Comparison of ENCODE assay signal across 1 cellular context in genomic region chr17:42937712-42938596, GRCh38.
TF ChIP-seq lines count a peak whose summit lies in the region.

No MANE protein-coding gene starts in this region.

TF ChIP-seq in HepG2, 621 proteins besides CTCF, POLR2A, EP300 and RAD21 (continued from another document and continues in another):
- TF ChIP-seq ZNF142 (CRISPR knock-in tag; IDR thresholded peaks at IDR 0.05), result no peak
- TF ChIP-seq ZEB1 (IDR thresholded peaks at IDR 0.05; ENCODE audit: insufficient replicate concordance, low read depth), result no peak
- TF ChIP-seq ZNF614 (CRISPR knock-in tag; IDR thresholded peaks at IDR 0.05; ENCODE audit: borderline replicate concordance), result 0 out of 2 replicates have a peak, but pooled peaks have one; percentile 35
- TF ChIP-seq BORCS8-MEF2B (CRISPR knock-in tag; IDR thresholded peaks at IDR 0.05), result no peak
- TF ChIP-seq ZNF354B (CRISPR knock-in tag; IDR thresholded peaks at IDR 0.05), result peak; percentile 30; the same call in 1 of the 2 replicates
- no peak for TF ChIP-seq DMTF1 (CRISPR knock-in tag; IDR thresholded peaks at IDR 0.05)
- TF ChIP-seq ZNF629 (CRISPR knock-in tag; conservative IDR thresholded peaks at IDR 0.05), result no peak
- TF ChIP-seq ZBTB1 (CRISPR knock-in tag; IDR thresholded peaks at IDR 0.05; ENCODE audit: borderline replicate concordance), result no peak
- TF ChIP-seq, protein P1, sequence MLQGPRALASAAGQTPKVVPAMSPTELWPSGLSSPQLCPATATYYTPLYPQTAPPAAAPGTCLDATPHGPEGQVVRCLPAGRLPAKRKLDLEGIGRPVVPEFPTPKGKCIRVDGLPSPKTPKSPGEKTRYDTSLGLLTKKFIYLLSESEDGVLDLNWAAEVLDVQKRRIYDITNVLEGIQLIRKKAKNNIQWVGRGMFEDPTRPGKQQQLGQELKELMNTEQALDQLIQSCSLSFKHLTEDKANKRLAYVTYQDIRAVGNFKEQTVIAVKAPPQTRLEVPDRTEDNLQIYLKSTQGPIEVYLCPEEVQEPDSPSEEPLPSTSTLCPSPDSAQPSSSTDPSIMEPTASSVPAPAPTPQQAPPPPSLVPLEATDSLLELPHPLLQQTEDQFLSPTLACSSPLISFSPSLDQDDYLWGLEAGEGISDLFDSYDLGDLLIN (CRISPR knock-in tag; IDR thresholded peaks at IDR 0.05; ENCODE audit: borderline replicate concordance), result no peak
- no peak for TF ChIP-seq ZSCAN29 (CRISPR knock-in tag; conservative IDR thresholded peaks at IDR 0.05)
- no peak for TF ChIP-seq ZNF747 (CRISPR knock-in tag; IDR thresholded peaks at IDR 0.05; ENCODE audit: borderline replicate concordance)
- no peak for TF ChIP-seq ZNF230 (CRISPR knock-in tag; IDR thresholded peaks at IDR 0.05)
- no peak for TF ChIP-seq SOX6 (IDR thresholded peaks at IDR 0.05)
- 0 out of 2 replicates have a peak, but pooled peaks have one; percentile 16 for TF ChIP-seq SOX6 (CRISPR knock-in tag; IDR thresholded peaks at IDR 0.05)
- no peak for TF ChIP-seq JUNB (CRISPR knock-in tag; IDR thresholded peaks at IDR 0.05; ENCODE audit: borderline replicate concordance)
- TF ChIP-seq, protein P2, sequence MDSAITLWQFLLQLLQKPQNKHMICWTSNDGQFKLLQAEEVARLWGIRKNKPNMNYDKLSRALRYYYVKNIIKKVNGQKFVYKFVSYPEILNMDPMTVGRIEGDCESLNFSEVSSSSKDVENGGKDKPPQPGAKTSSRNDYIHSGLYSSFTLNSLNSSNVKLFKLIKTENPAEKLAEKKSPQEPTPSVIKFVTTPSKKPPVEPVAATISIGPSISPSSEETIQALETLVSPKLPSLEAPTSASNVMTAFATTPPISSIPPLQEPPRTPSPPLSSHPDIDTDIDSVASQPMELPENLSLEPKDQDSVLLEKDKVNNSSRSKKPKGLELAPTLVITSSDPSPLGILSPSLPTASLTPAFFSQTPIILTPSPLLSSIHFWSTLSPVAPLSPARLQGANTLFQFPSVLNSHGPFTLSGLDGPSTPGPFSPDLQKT (CRISPR knock-in tag; IDR thresholded peaks at IDR 0.05; ENCODE audit: borderline replicate concordance), result no peak
- TF ChIP-seq REPIN1 (CRISPR knock-in tag; IDR thresholded peaks at IDR 0.05; ENCODE audit: borderline replicate concordance, low read depth), result 0 out of 2 replicates have a peak, but pooled peaks have one; percentile 39
- TF ChIP-seq ZNF672 (CRISPR knock-in tag; IDR thresholded peaks at IDR 0.05), result no peak
- TF ChIP-seq ZNF7 (CRISPR knock-in tag; IDR thresholded peaks at IDR 0.05), result no peak
- TF ChIP-seq, protein P3, sequence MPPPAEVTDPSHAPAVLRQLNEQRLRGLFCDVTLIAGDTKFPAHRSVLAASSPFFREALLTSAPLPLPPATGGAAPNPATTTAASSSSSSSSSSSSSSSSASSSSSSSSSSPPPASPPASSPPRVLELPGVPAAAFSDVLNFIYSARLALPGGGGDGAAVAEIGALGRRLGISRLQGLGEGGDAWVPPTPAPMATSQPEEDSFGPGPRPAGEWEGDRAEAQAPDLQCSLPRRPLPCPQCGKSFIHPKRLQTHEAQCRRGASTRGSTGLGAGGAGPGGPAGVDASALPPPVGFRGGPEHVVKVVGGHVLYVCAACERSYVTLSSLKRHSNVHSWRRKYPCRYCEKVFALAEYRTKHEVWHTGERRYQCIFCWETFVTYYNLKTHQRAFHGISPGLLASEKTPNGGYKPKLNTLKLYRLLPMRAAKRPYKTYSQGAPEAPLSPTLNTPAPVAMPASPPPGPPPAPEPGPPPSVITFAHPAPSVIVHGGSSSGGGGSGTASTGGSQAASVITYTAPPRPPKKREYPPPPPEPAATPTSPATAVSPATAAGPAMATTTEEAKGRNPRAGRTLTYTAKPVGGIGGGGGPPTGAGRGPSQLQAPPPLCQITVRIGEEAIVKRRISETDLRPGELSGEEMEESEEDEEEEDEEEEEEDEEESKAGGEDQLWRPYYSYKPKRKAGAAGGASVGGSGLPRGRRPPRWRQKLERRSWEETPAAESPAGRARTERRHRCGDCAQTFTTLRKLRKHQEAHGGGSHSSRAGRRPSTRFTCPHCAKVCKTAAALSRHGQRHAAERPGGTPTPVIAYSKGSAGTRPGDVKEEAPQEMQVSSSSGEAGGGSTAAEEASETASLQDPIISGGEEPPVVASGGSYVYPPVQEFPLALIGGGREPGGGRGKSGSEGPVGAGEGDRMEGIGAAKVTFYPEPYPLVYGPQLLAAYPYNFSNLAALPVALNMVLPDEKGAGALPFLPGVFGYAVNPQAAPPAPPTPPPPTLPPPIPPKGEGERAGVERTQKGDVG (CRISPR knock-in tag; IDR thresholded peaks at IDR 0.05; ENCODE audit: borderline replicate concordance), result no peak
- TF ChIP-seq GATAD2A (CRISPR knock-in tag; IDR thresholded peaks at IDR 0.05), result peak; percentile 59
- no peak for TF ChIP-seq ZNF549 (CRISPR knock-in tag; IDR thresholded peaks at IDR 0.05)
- TF ChIP-seq, protein P4, sequence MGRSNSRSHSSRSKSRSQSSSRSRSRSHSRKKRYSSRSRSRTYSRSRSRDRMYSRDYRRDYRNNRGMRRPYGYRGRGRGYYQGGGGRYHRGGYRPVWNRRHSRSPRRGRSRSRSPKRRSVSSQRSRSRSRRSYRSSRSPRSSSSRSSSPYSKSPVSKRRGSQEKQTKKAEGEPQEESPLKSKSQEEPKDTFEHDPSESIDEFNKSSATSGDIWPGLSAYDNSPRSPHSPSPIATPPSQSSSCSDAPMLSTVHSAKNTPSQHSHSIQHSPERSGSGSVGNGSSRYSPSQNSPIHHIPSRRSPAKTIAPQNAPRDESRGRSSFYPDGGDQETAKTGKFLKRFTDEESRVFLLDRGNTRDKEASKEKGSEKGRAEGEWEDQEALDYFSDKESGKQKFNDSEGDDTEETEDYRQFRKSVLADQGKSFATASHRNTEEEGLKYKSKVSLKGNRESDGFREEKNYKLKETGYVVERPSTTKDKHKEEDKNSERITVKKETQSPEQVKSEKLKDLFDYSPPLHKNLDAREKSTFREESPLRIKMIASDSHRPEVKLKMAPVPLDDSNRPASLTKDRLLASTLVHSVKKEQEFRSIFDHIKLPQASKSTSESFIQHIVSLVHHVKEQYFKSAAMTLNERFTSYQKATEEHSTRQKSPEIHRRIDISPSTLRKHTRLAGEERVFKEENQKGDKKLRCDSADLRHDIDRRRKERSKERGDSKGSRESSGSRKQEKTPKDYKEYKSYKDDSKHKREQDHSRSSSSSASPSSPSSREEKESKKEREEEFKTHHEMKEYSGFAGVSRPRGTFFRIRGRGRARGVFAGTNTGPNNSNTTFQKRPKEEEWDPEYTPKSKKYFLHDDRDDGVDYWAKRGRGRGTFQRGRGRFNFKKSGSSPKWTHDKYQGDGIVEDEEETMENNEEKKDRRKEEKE (IDR thresholded peaks at IDR 0.05), result no peak
- TF ChIP-seq ZNF180 (CRISPR knock-in tag; IDR thresholded peaks at IDR 0.05; ENCODE audit: borderline replicate concordance, low read depth), result no peak
- no peak for TF ChIP-seq ZNF431 (CRISPR knock-in tag; IDR thresholded peaks at IDR 0.05; ENCODE audit: borderline replicate concordance, low read depth)
- no peak for TF ChIP-seq DPF2 (CRISPR knock-in tag; IDR thresholded peaks at IDR 0.05; ENCODE audit: borderline replicate concordance, low read depth)
- TF ChIP-seq ZNF343 (CRISPR knock-in tag; IDR thresholded peaks at IDR 0.05), result no peak
- TF ChIP-seq ZFP62 (CRISPR knock-in tag; IDR thresholded peaks at IDR 0.05), result no peak
- TF ChIP-seq ZNF704 (CRISPR knock-in tag; IDR thresholded peaks at IDR 0.05; ENCODE audit: borderline replicate concordance), result no peak
- TF ChIP-seq ZNF790 (CRISPR knock-in tag; IDR thresholded peaks at IDR 0.05; ENCODE audit: borderline replicate concordance), result no peak
- TF ChIP-seq, protein P5, sequence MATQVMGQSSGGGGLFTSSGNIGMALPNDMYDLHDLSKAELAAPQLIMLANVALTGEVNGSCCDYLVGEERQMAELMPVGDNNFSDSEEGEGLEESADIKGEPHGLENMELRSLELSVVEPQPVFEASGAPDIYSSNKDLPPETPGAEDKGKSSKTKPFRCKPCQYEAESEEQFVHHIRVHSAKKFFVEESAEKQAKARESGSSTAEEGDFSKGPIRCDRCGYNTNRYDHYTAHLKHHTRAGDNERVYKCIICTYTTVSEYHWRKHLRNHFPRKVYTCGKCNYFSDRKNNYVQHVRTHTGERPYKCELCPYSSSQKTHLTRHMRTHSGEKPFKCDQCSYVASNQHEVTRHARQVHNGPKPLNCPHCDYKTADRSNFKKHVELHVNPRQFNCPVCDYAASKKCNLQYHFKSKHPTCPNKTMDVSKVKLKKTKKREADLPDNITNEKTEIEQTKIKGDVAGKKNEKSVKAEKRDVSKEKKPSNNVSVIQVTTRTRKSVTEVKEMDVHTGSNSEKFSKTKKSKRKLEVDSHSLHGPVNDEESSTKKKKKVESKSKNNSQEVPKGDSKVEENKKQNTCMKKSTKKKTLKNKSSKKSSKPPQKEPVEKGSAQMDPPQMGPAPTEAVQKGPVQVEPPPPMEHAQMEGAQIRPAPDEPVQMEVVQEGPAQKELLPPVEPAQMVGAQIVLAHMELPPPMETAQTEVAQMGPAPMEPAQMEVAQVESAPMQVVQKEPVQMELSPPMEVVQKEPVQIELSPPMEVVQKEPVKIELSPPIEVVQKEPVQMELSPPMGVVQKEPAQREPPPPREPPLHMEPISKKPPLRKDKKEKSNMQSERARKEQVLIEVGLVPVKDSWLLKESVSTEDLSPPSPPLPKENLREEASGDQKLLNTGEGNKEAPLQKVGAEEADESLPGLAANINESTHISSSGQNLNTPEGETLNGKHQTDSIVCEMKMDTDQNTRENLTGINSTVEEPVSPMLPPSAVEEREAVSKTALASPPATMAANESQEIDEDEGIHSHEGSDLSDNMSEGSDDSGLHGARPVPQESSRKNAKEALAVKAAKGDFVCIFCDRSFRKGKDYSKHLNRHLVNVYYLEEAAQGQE (IDR thresholded peaks at IDR 0.05; ENCODE audit: borderline replicate concordance in 1 of 2, low read depth in 1 of 2, low read length in 2 of 2), result no peak
- TF ChIP-seq KDM3A (CRISPR knock-in tag; IDR thresholded peaks at IDR 0.05; ENCODE audit: low read depth), result no peak
- peak; percentile 99 for TF ChIP-seq STAG1 (CRISPR knock-in tag; IDR thresholded peaks at IDR 0.05)
- TF ChIP-seq ZSCAN22 (CRISPR knock-in tag; IDR thresholded peaks at IDR 0.05), result no peak
